ENCODE assay signal across 1 cellular context in the genomic region with DNA sequence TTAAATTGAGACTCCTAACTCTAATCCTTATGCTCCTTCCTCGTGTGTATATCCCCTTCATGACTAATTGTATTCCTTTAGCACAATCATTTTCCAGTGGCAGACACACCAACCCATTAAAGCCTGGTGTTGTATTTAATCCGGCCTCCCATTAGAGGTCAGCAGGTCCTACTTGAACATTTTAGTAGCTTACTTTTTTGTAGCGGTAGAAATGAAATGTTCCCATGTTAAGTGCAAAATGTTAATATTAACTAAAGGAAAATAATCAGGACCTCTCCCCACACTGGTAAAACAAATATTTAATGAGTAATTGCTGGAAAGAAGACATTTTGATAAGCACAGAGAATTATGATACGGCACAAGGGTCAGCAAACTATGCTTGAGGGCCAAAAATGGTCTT.
TF ChIP-seq lines count a peak whose summit lies in the region.

No MANE protein-coding gene starts in this region.

TF ChIP-seq in HepG2, 621 proteins besides CTCF, POLR2A, EP300 and RAD21:
- TF ChIP-seq, protein P1, sequence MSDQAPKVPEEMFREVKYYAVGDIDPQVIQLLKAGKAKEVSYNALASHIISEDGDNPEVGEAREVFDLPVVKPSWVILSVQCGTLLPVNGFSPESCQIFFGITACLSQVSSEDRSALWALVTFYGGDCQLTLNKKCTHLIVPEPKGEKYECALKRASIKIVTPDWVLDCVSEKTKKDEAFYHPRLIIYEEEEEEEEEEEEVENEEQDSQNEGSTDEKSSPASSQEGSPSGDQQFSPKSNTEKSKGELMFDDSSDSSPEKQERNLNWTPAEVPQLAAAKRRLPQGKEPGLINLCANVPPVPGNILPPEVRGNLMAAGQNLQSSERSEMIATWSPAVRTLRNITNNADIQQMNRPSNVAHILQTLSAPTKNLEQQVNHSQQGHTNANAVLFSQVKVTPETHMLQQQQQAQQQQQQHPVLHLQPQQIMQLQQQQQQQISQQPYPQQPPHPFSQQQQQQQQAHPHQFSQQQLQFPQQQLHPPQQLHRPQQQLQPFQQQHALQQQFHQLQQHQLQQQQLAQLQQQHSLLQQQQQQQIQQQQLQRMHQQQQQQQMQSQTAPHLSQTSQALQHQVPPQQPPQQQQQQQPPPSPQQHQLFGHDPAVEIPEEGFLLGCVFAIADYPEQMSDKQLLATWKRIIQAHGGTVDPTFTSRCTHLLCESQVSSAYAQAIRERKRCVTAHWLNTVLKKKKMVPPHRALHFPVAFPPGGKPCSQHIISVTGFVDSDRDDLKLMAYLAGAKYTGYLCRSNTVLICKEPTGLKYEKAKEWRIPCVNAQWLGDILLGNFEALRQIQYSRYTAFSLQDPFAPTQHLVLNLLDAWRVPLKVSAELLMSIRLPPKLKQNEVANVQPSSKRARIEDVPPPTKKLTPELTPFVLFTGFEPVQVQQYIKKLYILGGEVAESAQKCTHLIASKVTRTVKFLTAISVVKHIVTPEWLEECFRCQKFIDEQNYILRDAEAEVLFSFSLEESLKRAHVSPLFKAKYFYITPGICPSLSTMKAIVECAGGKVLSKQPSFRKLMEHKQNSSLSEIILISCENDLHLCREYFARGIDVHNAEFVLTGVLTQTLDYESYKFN (CRISPR knock-in tag; conservative IDR thresholded peaks at IDR 0.05), result no peak
- no peak for TF ChIP-seq HNRNPL (IDR thresholded peaks at IDR 0.05; ENCODE audit: low read depth, low read length)
- no peak for TF ChIP-seq HNF4G (IDR thresholded peaks at IDR 0.05; ENCODE audit: borderline replicate concordance, low read depth, low read length)
- no peak for TF ChIP-seq HNF4G (CRISPR knock-in tag; IDR thresholded peaks at IDR 0.05; ENCODE audit: borderline replicate concordance, low read depth)
- TF ChIP-seq ZNF878 (CRISPR knock-in tag; IDR thresholded peaks at IDR 0.05), result no peak
- TF ChIP-seq NCOA5 (CRISPR knock-in tag; IDR thresholded peaks at IDR 0.05), result no peak
